Comparison of ENCODE assay signal across 1 cellular context in the genomic region with DNA sequence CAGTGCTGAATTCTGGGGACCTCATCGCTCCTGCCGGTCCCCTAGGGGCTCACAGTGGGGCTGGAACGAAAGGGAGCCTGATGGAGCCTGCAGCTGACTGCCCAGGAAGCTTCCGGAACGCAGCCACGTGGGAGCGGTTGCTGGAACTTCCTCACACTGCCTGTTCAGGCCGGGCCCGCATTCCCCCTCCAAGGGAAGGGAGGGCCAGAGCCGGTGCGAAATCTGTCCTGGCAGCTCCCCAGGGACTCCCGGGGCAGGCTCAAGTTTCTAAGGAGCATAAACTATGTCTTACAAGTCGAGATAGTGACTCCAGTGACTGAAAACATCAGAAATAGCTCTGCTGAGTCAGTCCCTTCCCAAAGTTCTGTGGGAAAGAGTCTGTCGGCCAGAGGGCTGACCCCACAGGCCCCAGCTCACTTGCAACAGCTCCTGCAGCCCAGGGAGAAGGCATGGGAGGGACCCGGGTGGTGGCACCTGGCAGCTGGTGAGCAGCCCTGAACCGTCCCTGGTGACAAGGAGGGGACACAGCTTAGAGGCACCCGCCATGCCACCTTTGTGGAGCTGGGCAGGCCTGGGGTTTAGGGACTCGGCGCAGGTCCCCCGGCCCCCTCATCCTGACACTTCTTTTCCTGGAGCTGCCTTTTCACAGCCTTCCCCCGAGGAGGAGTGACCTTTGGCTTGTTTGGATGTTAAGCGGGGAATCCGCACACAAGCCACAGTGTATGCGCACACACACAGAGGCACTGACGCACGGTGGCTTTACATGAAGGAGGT.
TF ChIP-seq lines count a peak whose summit lies in the region.

No MANE protein-coding gene starts in this region.

TF ChIP-seq in HepG2, 621 proteins besides CTCF, POLR2A, EP300 and RAD21 (continued from another document and continues in another):
- TF ChIP-seq, protein P1, sequence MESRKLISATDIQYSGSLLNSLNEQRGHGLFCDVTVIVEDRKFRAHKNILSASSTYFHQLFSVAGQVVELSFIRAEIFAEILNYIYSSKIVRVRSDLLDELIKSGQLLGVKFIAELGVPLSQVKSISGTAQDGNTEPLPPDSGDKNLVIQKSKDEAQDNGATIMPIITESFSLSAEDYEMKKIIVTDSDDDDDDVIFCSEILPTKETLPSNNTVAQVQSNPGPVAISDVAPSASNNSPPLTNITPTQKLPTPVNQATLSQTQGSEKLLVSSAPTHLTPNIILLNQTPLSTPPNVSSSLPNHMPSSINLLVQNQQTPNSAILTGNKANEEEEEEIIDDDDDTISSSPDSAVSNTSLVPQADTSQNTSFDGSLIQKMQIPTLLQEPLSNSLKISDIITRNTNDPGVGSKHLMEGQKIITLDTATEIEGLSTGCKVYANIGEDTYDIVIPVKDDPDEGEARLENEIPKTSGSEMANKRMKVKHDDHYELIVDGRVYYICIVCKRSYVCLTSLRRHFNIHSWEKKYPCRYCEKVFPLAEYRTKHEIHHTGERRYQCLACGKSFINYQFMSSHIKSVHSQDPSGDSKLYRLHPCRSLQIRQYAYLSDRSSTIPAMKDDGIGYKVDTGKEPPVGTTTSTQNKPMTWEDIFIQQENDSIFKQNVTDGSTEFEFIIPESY (CRISPR knock-in tag; IDR thresholded peaks at IDR 0.05) = peak; percentile 50; the same call in 1 of the 2 replicates
- TF ChIP-seq ZNF687 (CRISPR knock-in tag; IDR thresholded peaks at IDR 0.05) (peak; percentile 92), ZNF451 (CRISPR knock-in tag; IDR thresholded peaks at IDR 0.05) (0 out of 2 replicates have a peak, but pooled peaks have one; percentile 61), SSRP1 (CRISPR knock-in tag; IDR thresholded peaks at IDR 0.05) (no peak), ESRRA (CRISPR knock-in tag; IDR thresholded peaks at IDR 0.05; ENCODE audit: low read depth) (no peak), ZNF770 (CRISPR knock-in tag; IDR thresholded peaks at IDR 0.05) (0 out of 2 replicates have a peak, but pooled peaks have one; percentile 13), SNAPC5 (CRISPR knock-in tag; IDR thresholded peaks at IDR 0.05; ENCODE audit: borderline replicate concordance) (no peak), FOSL2 (CRISPR knock-in tag; IDR thresholded peaks at IDR 0.05) (peak; percentile 63), CBX2 (IDR thresholded peaks at IDR 0.05; ENCODE audit: low read depth, low read length) (no peak), CBX2 (CRISPR knock-in tag; IDR thresholded peaks at IDR 0.05; ENCODE audit: low read depth) (no peak), ZNF747 (CRISPR knock-in tag; IDR thresholded peaks at IDR 0.05; ENCODE audit: borderline replicate concordance) (0 out of 2 replicates have a peak, but pooled peaks have one; percentile 40), HNRNPL (IDR thresholded peaks at IDR 0.05; ENCODE audit: low read depth, low read length) (0 out of 2 replicates have a peak, but pooled peaks have one; percentile 71), TOPORS (CRISPR knock-in tag; IDR thresholded peaks at IDR 0.05) (no peak), FIP1L1 (IDR thresholded peaks at IDR 0.05; ENCODE audit: borderline replicate concordance, insufficient read depth, low read depth, low read length) (no peak), ZNF30 (CRISPR knock-in tag; IDR thresholded peaks at IDR 0.05) (no peak), IRF2 (CRISPR knock-in tag; IDR thresholded peaks at IDR 0.05) (0 out of 2 replicates have a peak, but pooled peaks have one; percentile 56), RELA (CRISPR knock-in tag; IDR thresholded peaks at IDR 0.05) (no peak), RARA (CRISPR knock-in tag; IDR thresholded peaks at IDR 0.05) (peak; percentile 66), NCOA5 (CRISPR knock-in tag; IDR thresholded peaks at IDR 0.05) (no peak), SIN3A (IDR thresholded peaks at IDR 0.05; ENCODE audit: borderline replicate concordance, low read depth, low read length) (no peak), AGO1 (IDR thresholded peaks at IDR 0.05; ENCODE audit: low read depth, low read length, poor library complexity, severe bottlenecking) (no peak), GABPB1 (CRISPR knock-in tag; IDR thresholded peaks at IDR 0.05) (peak; percentile 75), ZBTB39 (CRISPR knock-in tag; IDR thresholded peaks at IDR 0.05) (no peak), PAF1 (CRISPR knock-in tag; IDR thresholded peaks at IDR 0.05) (no peak), ZNF615 (CRISPR knock-in tag; IDR thresholded peaks at IDR 0.05; ENCODE audit: borderline replicate concordance) (no peak), KLF6 (CRISPR knock-in tag; IDR thresholded peaks at IDR 0.05) (no peak), MED1 (CRISPR knock-in tag; IDR thresholded peaks at IDR 0.05) (peak; percentile 73), MTA3 (CRISPR knock-in tag; IDR thresholded peaks at IDR 0.05) (no peak), ZNF775 (CRISPR knock-in tag; IDR thresholded peaks at IDR 0.05; ENCODE audit: borderline replicate concordance) (no peak), ZFP36 (IDR thresholded peaks at IDR 0.05; ENCODE audit: borderline replicate concordance, low read depth, low read length, partially characterized antibody) (no peak), THRA (CRISPR knock-in tag; IDR thresholded peaks at IDR 0.05; ENCODE audit: borderline replicate concordance) (0 out of 2 replicates have a peak, but pooled peaks have one; percentile 16), REPIN1 (CRISPR knock-in tag; IDR thresholded peaks at IDR 0.05; ENCODE audit: borderline replicate concordance, low read depth) (peak; percentile 31; the same call in 1 of the 2 replicates), CEBPG (CRISPR knock-in tag; IDR thresholded peaks at IDR 0.05) (no peak), NKX3-1 (CRISPR knock-in tag; IDR thresholded peaks at IDR 0.05) (no peak), ZNF501 (CRISPR knock-in tag; IDR thresholded peaks at IDR 0.05) (peak; percentile 50; the same call in 1 of the 2 replicates), FOXP1 (IDR thresholded peaks at IDR 0.05) (no peak), FOXP1 (CRISPR knock-in tag; IDR thresholded peaks at IDR 0.05) (peak; percentile 42), ZNF749 (CRISPR knock-in tag; IDR thresholded peaks at IDR 0.05; ENCODE audit: borderline replicate concordance) (no peak), TBL1XR1 (IDR thresholded peaks at IDR 0.05; ENCODE audit: borderline replicate concordance, low read length, partially characterized antibody) (no peak), TRIM22 (IDR thresholded peaks at IDR 0.05) (no peak), HNF4G (IDR thresholded peaks at IDR 0.05; ENCODE audit: borderline replicate concordance, low read depth, low read length) (peak; percentile 89), HNF4G (CRISPR knock-in tag; IDR thresholded peaks at IDR 0.05; ENCODE audit: borderline replicate concordance, low read depth) (peak; percentile 84), ZNF776 (CRISPR knock-in tag; IDR thresholded peaks at IDR 0.05) (no peak)
- TF ChIP-seq, protein P2, sequence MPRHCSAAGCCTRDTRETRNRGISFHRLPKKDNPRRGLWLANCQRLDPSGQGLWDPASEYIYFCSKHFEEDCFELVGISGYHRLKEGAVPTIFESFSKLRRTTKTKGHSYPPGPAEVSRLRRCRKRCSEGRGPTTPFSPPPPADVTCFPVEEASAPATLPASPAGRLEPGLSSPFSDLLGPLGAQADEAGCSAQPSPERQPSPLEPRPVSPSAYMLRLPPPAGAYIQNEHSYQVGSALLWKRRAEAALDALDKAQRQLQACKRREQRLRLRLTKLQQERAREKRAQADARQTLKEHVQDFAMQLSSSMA (CRISPR knock-in tag; IDR thresholded peaks at IDR 0.05) = no peak
- TF ChIP-seq, protein P3, sequence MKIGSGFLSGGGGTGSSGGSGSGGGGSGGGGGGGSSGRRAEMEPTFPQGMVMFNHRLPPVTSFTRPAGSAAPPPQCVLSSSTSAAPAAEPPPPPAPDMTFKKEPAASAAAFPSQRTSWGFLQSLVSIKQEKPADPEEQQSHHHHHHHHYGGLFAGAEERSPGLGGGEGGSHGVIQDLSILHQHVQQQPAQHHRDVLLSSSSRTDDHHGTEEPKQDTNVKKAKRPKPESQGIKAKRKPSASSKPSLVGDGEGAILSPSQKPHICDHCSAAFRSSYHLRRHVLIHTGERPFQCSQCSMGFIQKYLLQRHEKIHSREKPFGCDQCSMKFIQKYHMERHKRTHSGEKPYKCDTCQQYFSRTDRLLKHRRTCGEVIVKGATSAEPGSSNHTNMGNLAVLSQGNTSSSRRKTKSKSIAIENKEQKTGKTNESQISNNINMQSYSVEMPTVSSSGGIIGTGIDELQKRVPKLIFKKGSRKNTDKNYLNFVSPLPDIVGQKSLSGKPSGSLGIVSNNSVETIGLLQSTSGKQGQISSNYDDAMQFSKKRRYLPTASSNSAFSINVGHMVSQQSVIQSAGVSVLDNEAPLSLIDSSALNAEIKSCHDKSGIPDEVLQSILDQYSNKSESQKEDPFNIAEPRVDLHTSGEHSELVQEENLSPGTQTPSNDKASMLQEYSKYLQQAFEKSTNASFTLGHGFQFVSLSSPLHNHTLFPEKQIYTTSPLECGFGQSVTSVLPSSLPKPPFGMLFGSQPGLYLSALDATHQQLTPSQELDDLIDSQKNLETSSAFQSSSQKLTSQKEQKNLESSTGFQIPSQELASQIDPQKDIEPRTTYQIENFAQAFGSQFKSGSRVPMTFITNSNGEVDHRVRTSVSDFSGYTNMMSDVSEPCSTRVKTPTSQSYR (CRISPR knock-in tag; IDR thresholded peaks at IDR 0.05; ENCODE audit: borderline replicate concordance) = peak; percentile 51; the same call in 1 of the 2 replicates
